16 cellular contexts compared by ENCODE assay signal in genomic region chr7:7119668-7120208, GRCh38.
"Had no signal": no experiment of that assay in that cellular context is flagged by ENCODE, and none has a peak within 500 bp of the region (broad histone marks: within the 10 kb centered on the region; RNA-seq: fewer than 3 reads in every experiment).

No MANE protein-coding gene starts in this region.

- H3K27ac ChIP-seq: ascending aorta, esophagus muscularis mucosa, lower lobe of right lung, neural progenitor cell, pancreas, testis, upper lobe of right lung had no signal

- H3K4me2 ChIP-seq: neural progenitor cell had no signal

- H3K36me3 Mint-ChIP-seq: mesothelial cell of epicardium, neural progenitor cell had no signal

- H3K27me3 ChIP-seq: ascending aorta, esophagus muscularis mucosa, neural progenitor cell, pancreas, testis, upper lobe of right lung had no signal

- H3K36me3 ChIP-seq: ascending aorta, esophagus muscularis mucosa, lower lobe of right lung, neural progenitor cell, pancreas, upper lobe of right lung had no signal

- H3K9me3 ChIP-seq: ascending aorta, esophagus muscularis mucosa, lower lobe of right lung, pancreas, testis, upper lobe of right lung had no signal

- H3K4me3 Mint-ChIP-seq: activated CD4-positive, alpha-beta T cell treated with anti-CD3 and anti-CD28 coated beads for 36 hours; activated CD8-positive, alpha-beta T cell treated with anti-CD3 and anti-CD28 coated beads, Interleukin-2, amount 10 ng/mL, durations not matched to agents 7 days and 5 days; activated naive CD8-positive, alpha-beta T cell treated with anti-CD3 and anti-CD28 coated beads, Interleukin-2, amount 50 U/mL, for 24 hours; mesothelial cell of epicardium; neural progenitor cell; stimulated activated naive CD8-positive, alpha-beta T cell treated with anti-CD3 and anti-CD28 coated beads, Interleukin-15, Interleukin-2, amounts not matched to agents 100 ng/mL and 50 ng/mL, for 24 hours had no signal

- H3K27me3 Mint-ChIP-seq: activated CD4-positive, alpha-beta T cell treated with anti-CD3 and anti-CD28 coated beads for 36 hours; activated naive CD8-positive, alpha-beta T cell treated with anti-CD3 and anti-CD28 coated beads, Interleukin-2, amount 50 U/mL, for 24 hours; stimulated activated naive CD8-positive, alpha-beta T cell treated with anti-CD3 and anti-CD28 coated beads, Interleukin-15, Interleukin-2, amounts not matched to agents 100 ng/mL and 50 ng/mL, for 24 hours had no signal

- H3K27ac Mint-ChIP-seq: activated CD4-positive, alpha-beta T cell treated with anti-CD3 and anti-CD28 coated beads for 36 hours; activated CD8-positive, alpha-beta T cell treated with anti-CD3 and anti-CD28 coated beads, Interleukin-2, amount 10 ng/mL, durations not matched to agents 7 days and 5 days; activated naive CD8-positive, alpha-beta T cell treated with anti-CD3 and anti-CD28 coated beads, Interleukin-2, amount 50 U/mL, for 24 hours; mesothelial cell of epicardium; neural progenitor cell; stimulated activated naive CD8-positive, alpha-beta T cell treated with anti-CD3 and anti-CD28 coated beads, Interleukin-15, Interleukin-2, amounts not matched to agents 100 ng/mL and 50 ng/mL, for 24 hours had no signal

- DNase-seq: activated CD4-positive, alpha-beta T cell treated with anti-CD3 and anti-CD28 coated beads for 36 hours; activated CD8-positive, alpha-beta memory T cell treated with anti-CD3 and anti-CD28 coated beads, Interleukin-2, amount 50 U/mL, for 48 hours; activated CD8-positive, alpha-beta T cell treated with anti-CD3 and anti-CD28 coated beads, Interleukin-2, amount 10 ng/mL, durations not matched to agents 7 days and 5 days; activated naive CD4-positive, alpha-beta T cell treated with Interleukin-2 at 50 U/mL for 16 hours; activated naive CD8-positive, alpha-beta T cell treated with anti-CD3 and anti-CD28 coated beads, Interleukin-2, amount 50 U/mL, for 24 hours; hypothalamus; lower lobe of right lung; stimulated activated CD4-positive, alpha-beta T cell treated with anti-CD3 and anti-CD28 coated beads, Interleukin-4, amount 100 ng/mL, for 1 hour; testis; upper lobe of right lung had no signal

- ATAC-seq: activated CD4-positive, alpha-beta T cell treated with anti-CD3 and anti-CD28 coated beads for 36 hours; activated CD8-positive, alpha-beta T cell treated with anti-CD3 and anti-CD28 coated beads, Interleukin-2, amount 10 ng/mL, durations not matched to agents 7 days and 5 days; activated naive CD8-positive, alpha-beta T cell treated with anti-CD3 and anti-CD28 coated beads, Interleukin-2, amount 50 U/mL, for 24 hours; lower lobe of right lung; pancreas; upper lobe of right lung had no signal

- H3K4me1 Mint-ChIP-seq: activated CD4-positive, alpha-beta T cell treated with anti-CD3 and anti-CD28 coated beads for 36 hours; activated naive CD8-positive, alpha-beta T cell treated with anti-CD3 and anti-CD28 coated beads, Interleukin-2, amount 50 U/mL, for 24 hours had no signal

- H3K4me1 ChIP-seq: ascending aorta, esophagus muscularis mucosa, neural progenitor cell, testis had no signal

- H3K4me3 ChIP-seq: ascending aorta, esophagus muscularis mucosa, lower lobe of right lung, neural progenitor cell, pancreas, testis, upper lobe of right lung had no signal

- H3K9me3 Mint-ChIP-seq: activated naive CD8-positive, alpha-beta T cell treated with anti-CD3 and anti-CD28 coated beads, Interleukin-2, amount 50 U/mL, for 24 hours; mesothelial cell of epicardium; neural progenitor cell; stimulated activated naive CD8-positive, alpha-beta T cell treated with anti-CD3 and anti-CD28 coated beads, Interleukin-15, Interleukin-2, amounts not matched to agents 100 ng/mL and 50 ng/mL, for 24 hours had no signal

- H2AFZ ChIP-seq: neural progenitor cell had no signal
